Comparison of ENCODE assay signal across 18 cellular contexts in genomic region chr18:2758309-2758708, GRCh38.
A peak's percentile ranks its signal among the peaks of the same experiment; 100 is the strongest.
DNase-seq lines count a peak whose midpoint lies in the region; ATAC-seq, FAIRE-seq and TF ChIP-seq lines count a peak whose summit lies in the region.
"Had no signal": no experiment of that assay in that cellular context is flagged by ENCODE, and none has a peak within 500 bp of the region (broad histone marks: within the 10 kb centered on the region; RNA-seq: fewer than 3 reads in every experiment).

No MANE protein-coding gene starts in this region.

- H3K27ac ChIP-seq in endothelial cell of umbilical vein (ENCODE audit: insufficient read depth, low read depth, low read length) (no peak overlapping the region), stomach (no peak overlapping the region)
- H3K27ac ChIP-seq: C4-2B, right atrium auricular region, upper lobe of left lung had no signal

- H3K79me2 ChIP-seq in endothelial cell of umbilical vein (ENCODE audit: control insufficient read depth, insufficient read depth, low read length), result no peaks in the 10 kb centered on the region

- POLR2A ChIA-PET in T-cell (lab: Charles Lee), result no interaction called here
- POLR2A ChIA-PET in endothelial cell of umbilical vein (lab: Charles Lee), result no interaction called here

- no peak overlapping the region for H3K4me2 ChIP-seq in endothelial cell of umbilical vein (ENCODE audit: insufficient read depth, low read length)

- intact Hi-C loops in activated naive CD4-positive, alpha-beta T cell treated with anti-CD3 and anti-CD28 coated beads for 36 hours (cut with micrococcal nuclease), result loop anchor here (10.0 kb wide), 1 partner anchor 64 kb away; no protein-coding TSS in a partner anchor
- intact Hi-C loops in endothelial cell of umbilical vein (cut with micrococcal nuclease) (no loop called here), stomach (cut with DNase I; ENCODE audit: low total_unique reads) (no loop called here)

- dilution Hi-C loops in endothelial cell of umbilical vein (cut with MboI; ENCODE audit: extremely low pct_ligation_motif_present, low sequenced_read_pairs), result no loop called here

- TF ChIP-seq POLR2A in endothelial cell of umbilical vein (IDR thresholded peaks at IDR 0.05; ENCODE audit: low read depth, low read length) (no peak), stomach (IDR thresholded peaks at IDR 0.05) (no peak)

- peak overlapping the region; percentile 88 for H3K27ac Mint-ChIP-seq in activated naive CD4-positive, alpha-beta T cell treated with anti-CD3 and anti-CD28 coated beads, Interleukin-2, amount 50 U/mL, for 24 hours
- H3K27ac Mint-ChIP-seq in activated naive CD4-positive, alpha-beta T cell treated with anti-CD3 and anti-CD28 coated beads for 36 hours, result no peak overlapping the region
- H3K27ac Mint-ChIP-seq in T-cell (peak overlapping the region; percentile 32 to 40), type B pancreatic cell (peak overlapping the region; percentile 1)

- no TSS peak for BruUV-seq in endothelial cell of umbilical vein (replicated peaks; lab: Mats Ljungman, UMichigan)

- no peaks in the 10 kb centered on the region for H3K27me3 Mint-ChIP-seq in activated naive CD4-positive, alpha-beta T cell treated with anti-CD3 and anti-CD28 coated beads, Interleukin-2, amount 50 U/mL, for 24 hours
- H3K27me3 Mint-ChIP-seq in activated naive CD4-positive, alpha-beta T cell treated with anti-CD3 and anti-CD28 coated beads for 36 hours (ENCODE audit: low read depth), result no peaks in the 10 kb centered on the region
- no peaks in the 10 kb centered on the region for H3K27me3 Mint-ChIP-seq in T-cell
- H3K27me3 Mint-ChIP-seq in type B pancreatic cell, result no peaks in the 10 kb centered on the region

- H3K9me3 Mint-ChIP-seq in activated naive CD4-positive, alpha-beta T cell treated with anti-CD3 and anti-CD28 coated beads, Interleukin-2, amount 50 U/mL, for 24 hours, result no peaks in the 10 kb centered on the region
- H3K9me3 Mint-ChIP-seq in activated naive CD4-positive, alpha-beta T cell treated with anti-CD3 and anti-CD28 coated beads for 36 hours, result no peaks in the 10 kb centered on the region
- no peaks in the 10 kb centered on the region for H3K9me3 Mint-ChIP-seq in T-cell
- no peaks in the 10 kb centered on the region for H3K9me3 Mint-ChIP-seq in type B pancreatic cell

- CTCF ChIA-PET in activated naive CD4-positive, alpha-beta T cell treated with anti-CD3 and anti-CD28 coated beads for 36 hours (lab: Charles Lee), result no interaction called here
- CTCF ChIA-PET in T-cell (lab: Charles Lee) (no interaction called here), endothelial cell of umbilical vein (lab: Charles Lee) (no interaction called here)

- no peak for FAIRE-seq in endothelial cell of umbilical vein (lab: Jason Lieb, UNC)

- H4K20me1 ChIP-seq in endothelial cell of umbilical vein (replicated peaks; ENCODE audit: control insufficient read depth, extremely low read depth, insufficient read depth, low read length), result no peaks in the 10 kb centered on the region

- H3K36me3 ChIP-seq in endothelial cell of umbilical vein (ENCODE audit: control insufficient read depth in 2 of 2, extremely low read depth in 1 of 2, insufficient read depth in 2 of 2, low read length in 2 of 2), result peaks cover 6% of the 10 kb centered on the region in 2 experiments
- peaks cover 14 to 78% (median 62%) of the 10 kb centered on the region in 4 donors for H3K36me3 ChIP-seq in stomach

- no peak overlapping the region for H3K9ac ChIP-seq in endothelial cell of umbilical vein (replicated peaks; ENCODE audit: extremely low read depth, insufficient read depth, low read length)

- H3K27me3 ChIP-seq in endothelial cell of umbilical vein (ENCODE audit: control insufficient read depth in 2 of 2, insufficient read depth in 2 of 2, low read length in 2 of 2) (no peaks in the 10 kb centered on the region), stomach (no peaks in the 10 kb centered on the region)
- H3K27me3 ChIP-seq: right atrium auricular region, upper lobe of left lung had no signal

- H3K9me1 ChIP-seq in endothelial cell of umbilical vein (replicated peaks; ENCODE audit: control insufficient read depth, extremely low read depth, insufficient read depth, low read length), result no peaks in the 10 kb centered on the region

- no peak for DNase-seq in activated naive CD4-positive, alpha-beta T cell treated with anti-CD3 and anti-CD28 coated beads for 36 hours
- no peak for DNase-seq in T-cell
- peak; percentile 3 for DNase-seq in endothelial cell of umbilical vein (ENCODE audit: low read depth, low spot score)
- DNase-seq in type B pancreatic cell (ENCODE audit: extremely low spot score, unreplicated experiment), result no peak
- DNase-seq in NCI-H2196 (lab: John Stamatoyannopoulos, UW; ENCODE audit: unreplicated experiment), result no peak
- no peak for DNase-seq in stomach
- DNase-seq: activated gamma-delta T cell; GDM1; MM.1S; NCI-H1436 treated with DMSO at 0.1 percent for 48 hours; NCI-H524 treated with DMSO at 0.1 percent for 48 hours; stimulated activated CD4-positive, alpha-beta T cell treated with anti-CD3 and anti-CD28 coated beads, Interleukin-4, amount 100 ng/mL, for 4 hours; upper lobe of left lung had no signal

- no peaks in the 10 kb centered on the region for H3K9me3 ChIP-seq in endothelial cell of umbilical vein (replicated peaks; ENCODE audit: control insufficient read depth, insufficient read depth, low read length)
- no peaks in the 10 kb centered on the region for H3K9me3 ChIP-seq in stomach
- H3K9me3 ChIP-seq: HAP-1, right atrium auricular region, upper lobe of left lung had no signal

- no peak overlapping the region for H3K4me3 Mint-ChIP-seq in activated naive CD4-positive, alpha-beta T cell treated with anti-CD3 and anti-CD28 coated beads, Interleukin-2, amount 50 U/mL, for 24 hours
- H3K4me3 Mint-ChIP-seq in activated naive CD4-positive, alpha-beta T cell treated with anti-CD3 and anti-CD28 coated beads for 36 hours, result no peak overlapping the region
- H3K4me3 Mint-ChIP-seq in T-cell (no peak overlapping the region), type B pancreatic cell (no peak overlapping the region)

- peaks cover 6% of the 10 kb centered on the region for H3K36me3 Mint-ChIP-seq in activated naive CD4-positive, alpha-beta T cell treated with anti-CD3 and anti-CD28 coated beads, Interleukin-2, amount 50 U/mL, for 24 hours
- H3K36me3 Mint-ChIP-seq in activated naive CD4-positive, alpha-beta T cell treated with anti-CD3 and anti-CD28 coated beads for 36 hours (ENCODE audit: low read depth), result peaks cover 23% of the 10 kb centered on the region
- H3K36me3 Mint-ChIP-seq in T-cell (peaks cover 39% of the 10 kb centered on the region), type B pancreatic cell (peaks cover 12% of the 10 kb centered on the region)

- no peak overlapping the region for H3K4me3 ChIP-seq in endothelial cell of umbilical vein (replicated peaks in 1 of 3; ENCODE audit: insufficient read depth in 1 of 3, low read depth in 1 of 3, low read length in 3 of 3)
- no peak overlapping the region for H3K4me3 ChIP-seq in stomach
- H3K4me3 ChIP-seq: HAP-1, right atrium auricular region, upper lobe of left lung had no signal

- TF ChIP-seq CTCF in endothelial cell of umbilical vein (IDR thresholded peaks at IDR 0.05; ENCODE audit: extremely low read depth in 1 of 2, insufficient read depth in 1 of 2, low read depth in 1 of 2, low read length in 2 of 2) (no peak), type B pancreatic cell (conservative IDR thresholded peaks at IDR 0.05) (no peak), stomach (IDR thresholded peaks at IDR 0.05) (no peak)

- no peak overlapping the region for H2AFZ ChIP-seq in endothelial cell of umbilical vein (ENCODE audit: low read depth, low read length)

- WGBS in stomach, 5 donors, result 75 to 98% (median 85%) methylated on average over 1 of the region's 1 CpG

- H3K4me1 Mint-ChIP-seq in activated naive CD4-positive, alpha-beta T cell treated with anti-CD3 and anti-CD28 coated beads, Interleukin-2, amount 50 U/mL, for 24 hours, result peaks cover 35% of the 10 kb centered on the region
- H3K4me1 Mint-ChIP-seq in activated naive CD4-positive, alpha-beta T cell treated with anti-CD3 and anti-CD28 coated beads for 36 hours (ENCODE audit: low read depth), result peaks cover 16% of the 10 kb centered on the region
- H3K4me1 Mint-ChIP-seq in T-cell, result peaks cover 12 to 31% (median 28%) of the 10 kb centered on the region in 3 donors
- no peaks in the 10 kb centered on the region for H3K4me1 Mint-ChIP-seq in type B pancreatic cell (ENCODE audit: unreplicated experiment)

- ATAC-seq in T-cell (replicated peaks in 1 of 4) (no peak), HG02610 (IDR thresholded peaks at IDR 0.05; ENCODE audit: unreplicated experiment) (no peak)

- peaks cover 3% of the 10 kb centered on the region for H3K4me1 ChIP-seq in endothelial cell of umbilical vein (ENCODE audit: control insufficient read depth, extremely low read depth, insufficient read depth, low read length)
- no peaks in the 10 kb centered on the region for H3K4me1 ChIP-seq in stomach
- H3K4me1 ChIP-seq: HAP-1, right atrium auricular region, upper lobe of left lung had no signal

- TF ChIP-seq EP300 in stomach (IDR thresholded peaks at IDR 0.05), result no peak

TF ChIP-seq in endothelial cell of umbilical vein, 7 proteins besides CTCF, POLR2A, EP300 and RAD21:
- TF ChIP-seq POLR2AphosphoS5 (IDR thresholded peaks at IDR 0.05; ENCODE audit: insufficient read depth, low read depth, low read length), result no peak
- no peak for TF ChIP-seq FOS (IDR thresholded peaks at IDR 0.05; ENCODE audit: borderline replicate concordance, insufficient read depth, low read length)
- TF ChIP-seq JUN (IDR thresholded peaks at IDR 0.05; ENCODE audit: borderline replicate concordance, insufficient read depth, insufficient read length, low read depth), result no peak
- no peak for TF ChIP-seq EZH2 (IDR thresholded peaks at IDR 0.05; ENCODE audit: borderline replicate concordance, low read depth, low read length, severe bottlenecking)
- no peak for TF ChIP-seq MAX (IDR thresholded peaks at IDR 0.05; ENCODE audit: insufficient read depth, insufficient read length)
- no peak for TF ChIP-seq MYC (IDR thresholded peaks at IDR 0.05; ENCODE audit: low read depth, low read length)
- no peak for TF ChIP-seq GATA2 (IDR thresholded peaks at IDR 0.05; ENCODE audit: insufficient read depth, insufficient read length, low read depth, low read length)
TF ChIP-seq in endothelial cell of umbilical vein: peak in this region for 0.
